ENCODE assay signal across 15 cellular contexts in genomic region chrX:49111846-49112245, GRCh38.
"Had no signal": no experiment of that assay in that cellular context is flagged by ENCODE, and none has a peak within 500 bp of the region (broad histone marks: within the 10 kb centered on the region; RNA-seq: fewer than 3 reads in every experiment).

No MANE protein-coding gene starts in this region.

- H3K4me3 Mint-ChIP-seq: activated CD4-positive, alpha-beta T cell treated with anti-CD3 and anti-CD28 coated beads for 36 hours; activated CD8-positive, alpha-beta T cell treated with anti-CD3 and anti-CD28 coated beads for 36 hours; naive B cell; stimulated activated naive CD8-positive, alpha-beta T cell treated with anti-CD3 and anti-CD28 coated beads, Interleukin-15, Interleukin-2, amounts not matched to agents 100 ng/mL and 50 ng/mL, for 24 hours; T-helper 17 cell had no signal

- H3K4me1 Mint-ChIP-seq: activated CD4-positive, alpha-beta T cell treated with anti-CD3 and anti-CD28 coated beads for 36 hours had no signal

- H3K27me3 Mint-ChIP-seq: activated CD4-positive, alpha-beta T cell treated with anti-CD3 and anti-CD28 coated beads for 36 hours; activated CD8-positive, alpha-beta T cell treated with anti-CD3 and anti-CD28 coated beads for 36 hours; naive B cell; stimulated activated naive CD8-positive, alpha-beta T cell treated with anti-CD3 and anti-CD28 coated beads, Interleukin-15, Interleukin-2, amounts not matched to agents 100 ng/mL and 50 ng/mL, for 24 hours; T-helper 17 cell had no signal

- DNase-seq: activated CD4-positive, alpha-beta T cell treated with anti-CD3 and anti-CD28 coated beads for 36 hours; activated CD8-positive, alpha-beta memory T cell treated with anti-CD3 and anti-CD28 coated beads, Interleukin-2, amount 50 U/mL, for 4 hours; activated CD8-positive, alpha-beta T cell treated with anti-CD3 and anti-CD28 coated beads for 36 hours; activated gamma-delta T cell; activated T-cell treated with anti-CD3 and anti-CD28 coated beads, Interleukin-2, amount 50 U/mL, for 48 hours; amniotic stem cell; naive B cell; SIG-M5; T-helper 17 cell; thyroid gland had no signal

- H3K27me3 ChIP-seq: esophagus muscularis mucosa, thyroid gland had no signal

- H3K27ac Mint-ChIP-seq: activated CD4-positive, alpha-beta T cell treated with anti-CD3 and anti-CD28 coated beads for 36 hours; activated CD8-positive, alpha-beta T cell treated with anti-CD3 and anti-CD28 coated beads for 36 hours; activated naive CD4-positive, alpha-beta T cell treated with anti-CD3 and anti-CD28 coated beads, Interleukin-2, amount 50 U/mL, for 72 hours; naive B cell; stimulated activated naive CD8-positive, alpha-beta T cell treated with anti-CD3 and anti-CD28 coated beads, Interleukin-15, Interleukin-2, amounts not matched to agents 100 ng/mL and 50 ng/mL, for 24 hours; T-helper 17 cell had no signal

- H3K9me3 Mint-ChIP-seq: activated CD8-positive, alpha-beta T cell treated with anti-CD3 and anti-CD28 coated beads for 36 hours; activated naive CD4-positive, alpha-beta T cell treated with anti-CD3 and anti-CD28 coated beads, Interleukin-2, amount 50 U/mL, for 72 hours; naive B cell; stimulated activated naive CD8-positive, alpha-beta T cell treated with anti-CD3 and anti-CD28 coated beads, Interleukin-15, Interleukin-2, amounts not matched to agents 100 ng/mL and 50 ng/mL, for 24 hours had no signal

- H3K27ac ChIP-seq: esophagus muscularis mucosa, prostate gland, thyroid gland had no signal

- ATAC-seq: activated CD4-positive, alpha-beta T cell treated with anti-CD3 and anti-CD28 coated beads for 36 hours; activated CD8-positive, alpha-beta T cell treated with anti-CD3 and anti-CD28 coated beads for 36 hours; activated naive CD4-positive, alpha-beta T cell treated with anti-CD3 and anti-CD28 coated beads, Interleukin-2, amount 50 U/mL, for 72 hours; sciatic nerve; T-helper 17 cell had no signal
